ENCODE assay signal across 21 cellular contexts in the genomic region with DNA sequence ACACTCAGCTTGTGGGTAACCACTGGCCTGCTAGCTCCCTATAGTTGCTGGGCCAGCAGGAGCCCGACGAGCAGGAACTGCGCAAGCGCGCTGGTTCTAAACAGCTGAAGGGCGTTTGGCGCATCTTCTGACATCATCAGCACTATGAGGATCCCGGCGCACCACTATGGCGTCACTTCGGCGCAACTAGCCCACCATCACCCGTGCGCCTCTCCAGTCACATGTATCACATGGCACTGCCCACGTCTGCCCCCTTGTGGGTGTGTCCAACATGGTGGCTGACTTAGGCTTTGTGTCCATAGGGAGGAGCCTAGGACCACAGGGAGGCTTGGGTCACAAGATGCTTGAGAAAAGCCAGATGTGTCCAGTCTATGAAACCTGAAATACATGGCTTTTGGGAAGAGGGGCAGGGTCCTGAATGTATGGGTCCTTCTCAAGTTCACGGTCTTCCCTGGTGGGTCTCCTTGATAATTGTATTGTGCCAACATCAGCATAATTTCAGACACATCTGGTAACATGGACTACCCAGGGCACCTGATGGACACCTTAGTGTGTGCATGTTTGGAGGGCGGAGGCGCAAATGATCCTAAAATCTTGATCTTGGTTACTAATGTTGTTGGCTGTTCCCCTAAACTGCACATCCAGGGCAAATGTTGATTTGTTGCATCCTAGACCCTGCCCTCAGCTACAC. TPM values are rescaled to one million over a fixed set of nuclear protein-coding genes. Genes with fewer than 3 reads are reported as not detected.
A peak's percentile ranks its signal among the peaks of the same experiment; 100 is the strongest.
DNase-seq lines count a peak whose midpoint lies in the region; ATAC-seq and TF ChIP-seq lines count a peak whose summit lies in the region.
"Had no signal": no experiment of that assay in that cellular context is flagged by ENCODE, and none has a peak within 500 bp of the region (broad histone marks: within the 10 kb centered on the region; RNA-seq: fewer than 3 reads in every experiment).

No MANE protein-coding gene starts in this region.

- TF ChIP-seq CTCF in activated CD8-positive, alpha-beta T cell treated with anti-CD3 and anti-CD28 coated beads for 36 hours (IDR thresholded peaks at IDR 0.05), result no peak
- peak in 2 of 3 experiments; percentile 36 to 43; a peak in 3 of 6 replicates for TF ChIP-seq CTCF in HCT116 (IDR thresholded peaks at IDR 0.05 in 2 of 3, conservative IDR thresholded peaks at IDR 0.05 in 1 of 3; ENCODE audit: borderline replicate concordance in 1 of 3, insufficient read depth in 1 of 3, low read depth in 2 of 3, low read length in 2 of 3)
- peak in 1 of 4 experiments; percentile 4 for TF ChIP-seq CTCF in prostate gland (IDR thresholded peaks at IDR 0.05)

- no peak overlapping the region for H3K27ac Mint-ChIP-seq in activated CD8-positive, alpha-beta T cell treated with anti-CD3 and anti-CD28 coated beads for 36 hours
- H3K27ac Mint-ChIP-seq in activated CD8-positive, alpha-beta T cell treated with anti-CD3 and anti-CD28 coated beads, Interleukin-2, amount 10 ng/mL, durations not matched to agents 7 days and 5 days, result no peak overlapping the region
- H3K27ac Mint-ChIP-seq: activated CD4-positive, alpha-beta memory T cell treated with anti-CD3 and anti-CD28 coated beads for 36 hours; brain had no signal

- H3K27me3 Mint-ChIP-seq in activated CD8-positive, alpha-beta T cell treated with anti-CD3 and anti-CD28 coated beads for 36 hours, result peaks cover 32% of the 10 kb centered on the region
- H3K27me3 Mint-ChIP-seq in activated CD8-positive, alpha-beta T cell treated with anti-CD3 and anti-CD28 coated beads, Interleukin-2, amount 10 ng/mL, durations not matched to agents 7 days and 5 days (ENCODE audit: low read depth), result peaks cover 9% of the 10 kb centered on the region

- peaks cover 5% of the 10 kb centered on the region for H3K9me3 Mint-ChIP-seq in activated CD8-positive, alpha-beta T cell treated with anti-CD3 and anti-CD28 coated beads for 36 hours
- H3K9me3 Mint-ChIP-seq in activated CD8-positive, alpha-beta T cell treated with anti-CD3 and anti-CD28 coated beads, Interleukin-2, amount 10 ng/mL, durations not matched to agents 7 days and 5 days (ENCODE audit: insufficient read depth), result no peaks in the 10 kb centered on the region

- CTCF ChIA-PET in activated CD8-positive, alpha-beta T cell treated with anti-CD3 and anti-CD28 coated beads for 36 hours (lab: Charles Lee), result no interaction called here
- CTCF ChIA-PET in activated CD8-positive, alpha-beta T cell treated with anti-CD3 and anti-CD28 coated beads, Interleukin-2, amount 10 ng/mL, durations not matched to agents 7 days and 5 days (lab: Charles Lee), result no interaction called here
- CTCF ChIA-PET in HCT116 (lab: Charles Lee), result no interaction called here

- H3K9me3 ChIP-seq in HCT116 (ENCODE audit: control insufficient read depth in 1 of 2, insufficient read depth in 1 of 2, low read depth in 1 of 2, low read length in 2 of 2), result no peaks in the 10 kb centered on the region
- no peaks in the 10 kb centered on the region for H3K9me3 ChIP-seq in prostate gland
- H3K9me3 ChIP-seq in SJCRH30 (replicated peaks), result no peaks in the 10 kb centered on the region
- H3K9me3 ChIP-seq: transverse colon had no signal

- no peak overlapping the region for H3K4me2 ChIP-seq in HCT116 (ENCODE audit: low read length)

- no peaks in the 10 kb centered on the region for H3K36me3 Mint-ChIP-seq in activated CD8-positive, alpha-beta T cell treated with anti-CD3 and anti-CD28 coated beads for 36 hours (ENCODE audit: low read depth)
- H3K36me3 Mint-ChIP-seq in activated CD8-positive, alpha-beta T cell treated with anti-CD3 and anti-CD28 coated beads, Interleukin-2, amount 10 ng/mL, durations not matched to agents 7 days and 5 days (ENCODE audit: low read depth), result no peaks in the 10 kb centered on the region
- H3K36me3 Mint-ChIP-seq: brain had no signal

- TF ChIP-seq RAD21 in HCT116 (IDR thresholded peaks at IDR 0.05; ENCODE audit: low read depth), result no peak

- no peak overlapping the region for H3K4me3 ChIP-seq in HCT116 (replicated peaks in 1 of 2; ENCODE audit: low read depth in 1 of 2, low read length in 2 of 2)
- H3K4me3 ChIP-seq in prostate gland, result no peak overlapping the region
- H3K4me3 ChIP-seq in SJCRH30, result no peak overlapping the region
- H3K4me3 ChIP-seq: lung, transverse colon had no signal

- WGBS in prostate gland, result 90% methylated on average over 18 of the region's 18 CpGs

- peaks cover 1% of the 10 kb centered on the region for H3K4me1 Mint-ChIP-seq in activated CD8-positive, alpha-beta T cell treated with anti-CD3 and anti-CD28 coated beads for 36 hours (ENCODE audit: low read depth)
- peaks cover 2% of the 10 kb centered on the region for H3K4me1 Mint-ChIP-seq in activated CD8-positive, alpha-beta T cell treated with anti-CD3 and anti-CD28 coated beads, Interleukin-2, amount 10 ng/mL, durations not matched to agents 7 days and 5 days (ENCODE audit: low read depth)

- POLR2A ChIA-PET in activated CD8-positive, alpha-beta T cell treated with anti-CD3 and anti-CD28 coated beads for 36 hours (lab: Charles Lee), result no interaction called here
- POLR2A ChIA-PET in activated CD8-positive, alpha-beta T cell treated with anti-CD3 and anti-CD28 coated beads, Interleukin-2, amount 10 ng/mL, durations not matched to agents 7 days and 5 days (lab: Charles Lee), result no interaction called here
- POLR2A ChIA-PET in HCT116 (lab: Charles Lee), result no interaction called here

- H3K27ac ChIP-seq in HCT116 (ENCODE audit: low read depth, low read length) (no peak overlapping the region), prostate gland (peak overlapping the region; percentile 79 to 99), SJCRH30 (no peak overlapping the region)
- H3K27ac ChIP-seq: transverse colon had no signal

- H3K36me3 ChIP-seq in HCT116 (ENCODE audit: control insufficient read depth in 1 of 2, insufficient read depth in 2 of 2, low read length in 2 of 2), result no peaks in the 10 kb centered on the region
- H3K36me3 ChIP-seq in prostate gland, result no peaks in the 10 kb centered on the region
- no peaks in the 10 kb centered on the region for H3K36me3 ChIP-seq in SJCRH30
- H3K36me3 ChIP-seq: transverse colon had no signal

- peak; percentile 15 for DNase-seq in activated CD8-positive, alpha-beta T cell treated with anti-CD3 and anti-CD28 coated beads for 36 hours
- no peak for DNase-seq in activated CD8-positive, alpha-beta T cell treated with anti-CD3 and anti-CD28 coated beads, Interleukin-2, amount 10 ng/mL, durations not matched to agents 7 days and 5 days
- DNase-seq in HCT116 (ENCODE audit: low read depth, low spot score) (peak; percentile 33), SK-N-DZ (ENCODE audit: low spot score) (peak; percentile 52), prostate gland (ENCODE audit: low spot score) (no peak), epidermal melanocyte (ENCODE audit: insufficient read length, low spot score) (no peak), SJCRH30 (no peak), activated T-cell treated with anti-CD3 and anti-CD28 coated beads for 4 hours (no peak)
- DNase-seq: activated CD4-positive, alpha-beta memory T cell treated with anti-CD3 and anti-CD28 coated beads for 36 hours; activated effector memory CD4-positive, alpha-beta T cell treated with anti-CD3 and anti-CD28 coated beads, Interleukin-2, amount 50 U/mL, for 16 hours; NCI-H1105 treated with DMSO at 0.1 percent for 48 hours; retina; SHP77; stimulated activated CD4-positive, alpha-beta T cell treated with anti-CD3 and anti-CD28 coated beads, Interleukin-1b, Interleukin-23, amount 100 ng/mL, for 48 hours; stimulated activated CD8-positive, alpha-beta memory T cell treated with anti-CD3 and anti-CD28 coated beads, Interleukin-4, amount 100 ng/mL, for 48 hours; transverse colon had no signal

- H3K9me2 ChIP-seq in HCT116 (ENCODE audit: insufficient read depth), result no peaks in the 10 kb centered on the region

- no peaks in the 10 kb centered on the region for H3K79me2 ChIP-seq in HCT116 (ENCODE audit: insufficient read depth, low read length)

- BruUV-seq in HCT116 (replicated peaks; lab: Mats Ljungman, UMichigan), result no TSS peak

- TF ChIP-seq POLR2A in HCT116 (IDR thresholded peaks at IDR 0.05; ENCODE audit: borderline replicate concordance, extremely low read depth, insufficient read depth, insufficient read length) (no peak), prostate gland (IDR thresholded peaks at IDR 0.05) (no peak)

- no peaks in the 10 kb centered on the region for H4K20me1 ChIP-seq in HCT116 (ENCODE audit: insufficient read depth)

- H3K4me1 ChIP-seq in HCT116 (ENCODE audit: control insufficient read depth in 1 of 2, insufficient read depth in 2 of 2, low read length in 2 of 2), result peaks cover 4 to 15% of the 10 kb centered on the region in 2 experiments; a peak in 3 of 4 replicates
- H3K4me1 ChIP-seq in prostate gland (replicated peaks), result peaks cover 23% of the 10 kb centered on the region
- H3K4me1 ChIP-seq in SJCRH30, result peaks cover 7% of the 10 kb centered on the region

- H3K9ac ChIP-seq in HCT116 (ENCODE audit: low read length), result no peak overlapping the region

- H3K27me3 ChIP-seq in HCT116 (ENCODE audit: insufficient read depth, low read length), result peaks cover 8% of the 10 kb centered on the region; the same call in 1 of the 2 replicates
- H3K27me3 ChIP-seq in prostate gland (replicated peaks; ENCODE audit: insufficient read depth), result no peaks in the 10 kb centered on the region
- no peaks in the 10 kb centered on the region for H3K27me3 ChIP-seq in SJCRH30
- H3K27me3 ChIP-seq: transverse colon had no signal

- ATAC-seq in activated CD8-positive, alpha-beta T cell treated with anti-CD3 and anti-CD28 coated beads for 36 hours, result no peak
- ATAC-seq in activated CD8-positive, alpha-beta T cell treated with anti-CD3 and anti-CD28 coated beads, Interleukin-2, amount 10 ng/mL, durations not matched to agents 7 days and 5 days, result no peak
- peak; percentile 73 for ATAC-seq in HCT116

- no peak overlapping the region for H2AFZ ChIP-seq in HCT116 (ENCODE audit: low read depth, low read length, poor library complexity, severe bottlenecking)

- no peak overlapping the region for H3K4me3 Mint-ChIP-seq in activated CD8-positive, alpha-beta T cell treated with anti-CD3 and anti-CD28 coated beads for 36 hours
- H3K4me3 Mint-ChIP-seq in activated CD8-positive, alpha-beta T cell treated with anti-CD3 and anti-CD28 coated beads, Interleukin-2, amount 10 ng/mL, durations not matched to agents 7 days and 5 days, result no peak overlapping the region
- H3K4me3 Mint-ChIP-seq: activated CD4-positive, alpha-beta memory T cell treated with anti-CD3 and anti-CD28 coated beads for 36 hours; brain had no signal

- intact Hi-C loops in activated CD8-positive, alpha-beta T cell treated with anti-CD3 and anti-CD28 coated beads for 36 hours (cut with micrococcal nuclease), result no loop called here
- intact Hi-C loops in HCT116 (cut with micrococcal nuclease) (no loop called here), prostate gland (cut with DNase I) (no loop called here)

- RAD21 ChIA-PET in HCT116 (lab: Charles Lee; ENCODE audit: low non-redundant PET in 1 of 2, low total read pairs in 2 of 2, uncharacterized antibody in 2 of 2, unreplicated experiment in 2 of 2), result no interaction called here

RNA-seq across cellular contexts. Expression of a gene that starts 18.0 kb away (rescaled TPM):
- total RNA-seq in activated CD8-positive, alpha-beta T cell treated with anti-CD3 and anti-CD28 coated beads for 36 hours, result not detected
- total RNA-seq in activated CD8-positive, alpha-beta T cell treated with anti-CD3 and anti-CD28 coated beads, Interleukin-2, amount 10 ng/mL, durations not matched to agents 7 days and 5 days, result not detected
- total RNA-seq in HCT116 (2021; ENCODE audit: unreplicated experiment), result 0.84 TPM
- polyA plus RNA-seq in HCT116 (2012), result 0.65 and 0.70 TPM in 2 replicates
- 5.8 and 9.7 TPM in 2 replicates for polyA plus RNA-seq in SK-N-DZ (2014; cell fraction: cytosol; rRNA removed)
- 13.4 and 33.5 TPM in 2 replicates for polyA plus RNA-seq in SK-N-DZ (2014; cell fraction: nucleus; rRNA removed)
- total RNA-seq in prostate gland, result 100 to 1,000 TPM; 188 to 330 TPM
- 0.32 and 0.48 TPM in 2 replicates for total RNA-seq in SJCRH30 (2014; rRNA removed; shearing (Covaris generic))
- total RNA-seq: activated CD4-positive, alpha-beta memory T cell treated with anti-CD3 and anti-CD28 coated beads for 36 hours; fibroblast of villous mesenchyme; lung; NCI-H460 had no signal
- polyA plus RNA-seq: neural cell had no signal

RNA-seq across cellular contexts. Expression of a gene that starts 20.0 kb away (rescaled TPM):
- total RNA-seq in activated CD8-positive, alpha-beta T cell treated with anti-CD3 and anti-CD28 coated beads for 36 hours, result under 1 TPM; 0.51 to 0.90 TPM
- total RNA-seq in activated CD8-positive, alpha-beta T cell treated with anti-CD3 and anti-CD28 coated beads, Interleukin-2, amount 10 ng/mL, durations not matched to agents 7 days and 5 days, result not detected
- total RNA-seq in HCT116 (2021; ENCODE audit: unreplicated experiment), result not detected
- not detected in 2 replicates for polyA plus RNA-seq in HCT116 (2012)
- 0.07 TPM in 1 of 2 replicates, not detected in the other for polyA plus RNA-seq in SK-N-DZ (2014; cell fraction: cytosol; rRNA removed)
- 2.7 TPM in 1 of 2 replicates, not detected in the other for polyA plus RNA-seq in SK-N-DZ (2014; cell fraction: nucleus; rRNA removed)
- total RNA-seq in prostate gland, result over 10,000 TPM in 1 of 2 donors, 1,000 to 10,000 TPM in 1; 3,344 to 10,024 TPM
- total RNA-seq in SJCRH30 (2014; rRNA removed; shearing (Covaris generic)), result not detected in 2 replicates
- total RNA-seq: activated CD4-positive, alpha-beta memory T cell treated with anti-CD3 and anti-CD28 coated beads for 36 hours; fibroblast of villous mesenchyme; lung; NCI-H460 had no signal
- polyA plus RNA-seq: lung, neural cell had no signal

RNA-seq across cellular contexts. Expression of a gene that starts 38.5 kb away (rescaled TPM):
- not detected for total RNA-seq in activated CD8-positive, alpha-beta T cell treated with anti-CD3 and anti-CD28 coated beads for 36 hours
- not detected for total RNA-seq in activated CD8-positive, alpha-beta T cell treated with anti-CD3 and anti-CD28 coated beads, Interleukin-2, amount 10 ng/mL, durations not matched to agents 7 days and 5 days
- not detected for total RNA-seq in HCT116 (2021; ENCODE audit: unreplicated experiment)
- polyA plus RNA-seq in HCT116 (2012), result 0.07 TPM in 1 of 2 replicates, not detected in the other
- 0.08 and 1.5 TPM in 2 replicates for polyA plus RNA-seq in SK-N-DZ (2014; cell fraction: cytosol; rRNA removed)
- 1.4 and 2.5 TPM in 2 replicates for polyA plus RNA-seq in SK-N-DZ (2014; cell fraction: nucleus; rRNA removed)
- total RNA-seq in prostate gland, result over 10,000 TPM in 1 of 2 donors, 1,000 to 10,000 TPM in 1; 7,620 to 35,247 TPM
- not detected in 2 replicates for total RNA-seq in SJCRH30 (2014; rRNA removed; shearing (Covaris generic))
- total RNA-seq: activated CD4-positive, alpha-beta memory T cell treated with anti-CD3 and anti-CD28 coated beads for 36 hours; fibroblast of villous mesenchyme; lung; NCI-H460 had no signal
- polyA plus RNA-seq: lung, neural cell had no signal

RNA-seq across cellular contexts. Expression of a gene that starts 59.6 kb away (rescaled TPM):
- total RNA-seq in activated CD8-positive, alpha-beta T cell treated with anti-CD3 and anti-CD28 coated beads for 36 hours, result not detected
- not detected for total RNA-seq in activated CD8-positive, alpha-beta T cell treated with anti-CD3 and anti-CD28 coated beads, Interleukin-2, amount 10 ng/mL, durations not matched to agents 7 days and 5 days
- 1.2 TPM for total RNA-seq in HCT116 (2021; ENCODE audit: unreplicated experiment)
- polyA plus RNA-seq in HCT116 (2012), result 4.4 and 5.8 TPM in 2 replicates
- not detected in 2 replicates for polyA plus RNA-seq in SK-N-DZ (2014; cell fraction: cytosol; rRNA removed)
- polyA plus RNA-seq in SK-N-DZ (2014; cell fraction: nucleus; rRNA removed), result not detected in 2 replicates
- 1 to 10 TPM; 1.9 to 2.7 TPM for total RNA-seq in prostate gland
- total RNA-seq in SJCRH30 (2014; rRNA removed; shearing (Covaris generic)), result not detected in 2 replicates
- total RNA-seq: activated CD4-positive, alpha-beta memory T cell treated with anti-CD3 and anti-CD28 coated beads for 36 hours; fibroblast of villous mesenchyme; NCI-H460; transverse colon had no signal
- polyA plus RNA-seq: neural cell had no signal

RNA-seq across cellular contexts. Expression of a gene that starts 59.8 kb away (rescaled TPM):
- not detected for total RNA-seq in activated CD8-positive, alpha-beta T cell treated with anti-CD3 and anti-CD28 coated beads for 36 hours
- total RNA-seq in activated CD8-positive, alpha-beta T cell treated with anti-CD3 and anti-CD28 coated beads, Interleukin-2, amount 10 ng/mL, durations not matched to agents 7 days and 5 days, result not detected
- total RNA-seq in HCT116 (2021; ENCODE audit: unreplicated experiment) (not detected), prostate gland (1 to 10 TPM; 4.0 to 8.5 TPM)
- 0.17 and 0.39 TPM in 2 replicates for polyA plus RNA-seq in HCT116 (2012)
- 0.45 and 0.53 TPM in 2 replicates for polyA plus RNA-seq in SK-N-DZ (2014; cell fraction: cytosol; rRNA removed)
- polyA plus RNA-seq in SK-N-DZ (2014; cell fraction: nucleus; rRNA removed), result 0.65 TPM in 1 of 2 replicates, not detected in the other
- total RNA-seq in SJCRH30 (2014; rRNA removed; shearing (Covaris generic)), result not detected in 2 replicates
- total RNA-seq: activated CD4-positive, alpha-beta memory T cell treated with anti-CD3 and anti-CD28 coated beads for 36 hours; fibroblast of villous mesenchyme; lung; NCI-H460 had no signal
- polyA plus RNA-seq: lung, neural cell had no signal

Comparison
In these comparisons a context has a peak if more than half of its experiments do, and no peak if none do; other contexts are left out.
1. DNase-seq: peak in activated CD8-positive, alpha-beta T cell treated with anti-CD3 and anti-CD28 coated beads for 36 hours (single experiment), HCT116 (single experiment) and SK-N-DZ (single experiment); none in activated CD8-positive, alpha-beta T cell treated with anti-CD3 and anti-CD28 coated beads, Interleukin-2, amount 10 ng/mL, durations not matched to agents 7 days and 5 days (single experiment), prostate gland (single experiment), epidermal melanocyte (single experiment), SJCRH30 (0 of 2) and activated T-cell treated with anti-CD3 and anti-CD28 coated beads for 4 hours (single experiment).
2. H3K27ac ChIP-seq: peak in prostate gland (2 of 2); none in HCT116 (single experiment) and SJCRH30 (single experiment).
3. RNA of a gene that starts 18.0 kb away (total RNA-seq): 188 to 330 TPM in prostate gland; 0.84 TPM in HCT116 (single experiment), 0.32 to 0.48 TPM in SJCRH30, not detected in activated CD8-positive, alpha-beta T cell treated with anti-CD3 and anti-CD28 coated beads for 36 hours and not detected in activated CD8-positive, alpha-beta T cell treated with anti-CD3 and anti-CD28 coated beads, Interleukin-2, amount 10 ng/mL, durations not matched to agents 7 days and 5 days; every median in the first group is over 100 times any median in the second.
4. RNA of a gene that starts 20.0 kb away (total RNA-seq): 3,344 to 10,024 TPM in prostate gland; 0.51 to 0.90 TPM in activated CD8-positive, alpha-beta T cell treated with anti-CD3 and anti-CD28 coated beads for 36 hours, not detected in activated CD8-positive, alpha-beta T cell treated with anti-CD3 and anti-CD28 coated beads, Interleukin-2, amount 10 ng/mL, durations not matched to agents 7 days and 5 days, not detected in HCT116 (single experiment) and not detected in SJCRH30; every median in the first group is over 1,000 times any median in the second.
5. RNA of a gene that starts 38.5 kb away (total RNA-seq): 7,620 to 35,247 TPM in prostate gland; not detected in activated CD8-positive, alpha-beta T cell treated with anti-CD3 and anti-CD28 coated beads for 36 hours, not detected in activated CD8-positive, alpha-beta T cell treated with anti-CD3 and anti-CD28 coated beads, Interleukin-2, amount 10 ng/mL, durations not matched to agents 7 days and 5 days, not detected in HCT116 (single experiment) and not detected in SJCRH30; every median in the first group is over 1,000 times any median in the second.